Comparison of ENCODE assay signal across 16 cellular contexts in the genomic region with DNA sequence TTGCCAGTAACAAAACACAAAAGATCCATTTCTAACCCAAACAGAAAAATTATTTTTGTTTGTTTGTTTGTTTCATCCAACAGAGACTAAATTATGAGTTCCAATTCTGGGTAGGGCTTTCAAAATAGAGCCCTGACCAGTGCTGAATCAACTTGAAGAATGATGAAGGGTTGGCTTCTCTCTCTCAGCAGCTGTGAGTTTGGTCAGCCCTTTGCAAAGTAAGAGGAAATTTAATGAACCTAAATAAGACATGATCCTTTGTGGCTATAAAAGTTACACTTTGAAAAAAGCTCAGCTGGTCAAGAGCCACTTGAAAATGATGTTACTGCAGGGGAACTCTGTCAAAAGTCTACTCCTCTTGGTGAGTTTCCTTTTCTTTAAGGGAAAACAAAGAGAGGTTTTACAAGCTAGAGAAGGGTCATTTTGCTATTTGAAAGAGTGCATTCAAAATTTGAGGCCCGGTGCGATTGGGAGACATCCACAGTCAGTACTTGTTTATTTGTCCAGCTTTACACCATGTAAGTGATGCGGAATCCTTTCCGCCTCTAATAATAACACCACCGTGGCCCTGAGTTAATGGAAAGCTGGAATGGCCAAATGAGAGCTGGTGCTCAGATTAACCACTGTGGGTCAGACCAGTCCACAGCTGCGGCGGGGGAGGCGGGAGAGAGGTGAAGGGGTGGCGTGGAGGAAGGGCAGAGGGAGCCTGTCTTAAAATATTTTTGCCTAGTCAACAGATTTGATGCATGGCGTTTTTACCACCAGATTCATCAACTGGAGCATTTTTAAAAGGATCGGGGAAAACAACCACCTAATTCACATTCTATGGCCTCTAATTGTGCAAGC.
DNase-seq lines count a peak whose midpoint lies in the region; ATAC-seq lines count a peak whose summit lies in the region.
"Had no signal": no experiment of that assay in that cellular context is flagged by ENCODE, and none has a peak within 500 bp of the region (broad histone marks: within the 10 kb centered on the region; RNA-seq: fewer than 3 reads in every experiment).

No MANE protein-coding gene starts in this region.

- H2BK120ac ChIP-seq in trophoblast cell (ENCODE audit: insufficient read depth, low read length, poor library complexity), result no peak overlapping the region

- H3K4me1 ChIP-seq in trophoblast cell (ENCODE audit: control insufficient read depth in 1 of 2, insufficient read depth in 2 of 2, low read length in 2 of 2), result peaks cover 0 to 2% of the 10 kb centered on the region in 2 experiments
- H3K4me1 ChIP-seq: ascending aorta had no signal

- H3K27me3 Mint-ChIP-seq in activated CD8-positive, alpha-beta T cell treated with anti-CD3 and anti-CD28 coated beads, Interleukin-2, amount 10 ng/mL, durations not matched to agents 7 days and 5 days (ENCODE audit: low read depth), result peaks cover 6% of the 10 kb centered on the region
- H3K27me3 Mint-ChIP-seq: dendritic cell treated with granulocyte-macrophage colony-stimulating factor and Interleukin-4, amounts not matched to agents 40 ng/mL and 50 ng/mL, for 4 days had no signal

- no peaks in the 10 kb centered on the region for H3K4me1 Mint-ChIP-seq in activated CD8-positive, alpha-beta T cell treated with anti-CD3 and anti-CD28 coated beads, Interleukin-2, amount 10 ng/mL, durations not matched to agents 7 days and 5 days (ENCODE audit: low read depth)
- H3K4me1 Mint-ChIP-seq: activated CD4-positive, alpha-beta memory T cell treated with anti-CD3 and anti-CD28 coated beads, Interleukin-2, amount 10 ng/mL, durations not matched to agents 7 days and 5 days had no signal

- H3K27me3 ChIP-seq in trophoblast cell (ENCODE audit: insufficient read depth, low read length), result no peaks in the 10 kb centered on the region
- H3K27me3 ChIP-seq: ascending aorta had no signal

- no peak overlapping the region for H3K4me2 ChIP-seq in trophoblast cell (ENCODE audit: low read length)

- no CpG with 5 or more reads among the region's 11 CpGs for WGBS in trophoblast cell (ENCODE audit: extremely low coverage, insufficient coverage, insufficient read length)

- no peak overlapping the region for H4K12ac ChIP-seq in trophoblast cell (ENCODE audit: low read depth, low read length)

- H3K18ac ChIP-seq in trophoblast cell (ENCODE audit: low read length), result no peak overlapping the region

- DNase-seq in DMS153 treated with DMSO at 0.1 percent for 48 hours (lab: John Stamatoyannopoulos, UW; ENCODE audit: unreplicated experiment), result peak; percentile 70
- peak; percentile 58 for DNase-seq in NCI-H2227 treated with DMSO at 0.1 percent for 48 hours (lab: John Stamatoyannopoulos, UW)
- peak; percentile 42 for DNase-seq in globus pallidus (ENCODE audit: low spot score)
- no peak for DNase-seq in trophoblast cell
- DNase-seq in HPDE6-E6E7 (ENCODE audit: extremely low spot score), result no peak
- DNase-seq in NCI-H345 (lab: John Stamatoyannopoulos, UW), result no peak
- DNase-seq in NCI-H2107 treated with DMSO at 0.1 percent for 48 hours (lab: John Stamatoyannopoulos, UW; ENCODE audit: unreplicated experiment), result no peak
- DNase-seq in activated CD8-positive, alpha-beta T cell treated with anti-CD3 and anti-CD28 coated beads, Interleukin-2, amount 10 ng/mL, durations not matched to agents 7 days and 5 days, result no peak
- DNase-seq: activated CD4-positive, alpha-beta memory T cell treated with anti-CD3 and anti-CD28 coated beads, Interleukin-2, amount 10 ng/mL, durations not matched to agents 7 days and 5 days; activated gamma-delta T cell; HFFc6; Kasumi-1; NCI-H1694 treated with DMSO at 0.1 percent for 48 hours had no signal

- H3K79me1 ChIP-seq in trophoblast cell (ENCODE audit: low read length), result no peaks in the 10 kb centered on the region

- no peak overlapping the region for H3K4me3 Mint-ChIP-seq in activated CD8-positive, alpha-beta T cell treated with anti-CD3 and anti-CD28 coated beads, Interleukin-2, amount 10 ng/mL, durations not matched to agents 7 days and 5 days
- H3K4me3 Mint-ChIP-seq: activated CD4-positive, alpha-beta memory T cell treated with anti-CD3 and anti-CD28 coated beads, Interleukin-2, amount 10 ng/mL, durations not matched to agents 7 days and 5 days; dendritic cell treated with granulocyte-macrophage colony-stimulating factor and Interleukin-4, amounts not matched to agents 40 ng/mL and 50 ng/mL, for 4 days; HFFc6 had no signal

- CTCF ChIA-PET in activated CD8-positive, alpha-beta T cell treated with anti-CD3 and anti-CD28 coated beads, Interleukin-2, amount 10 ng/mL, durations not matched to agents 7 days and 5 days (lab: Charles Lee), result no interaction called here

- no peak overlapping the region for H3K4ac ChIP-seq in trophoblast cell (ENCODE audit: low read depth, low read length)

- peak overlapping the region; percentile 28 for H3K9ac ChIP-seq in trophoblast cell (ENCODE audit: low read length)

- H3K14ac ChIP-seq in trophoblast cell (ENCODE audit: low read length), result no peak overlapping the region

- H4K8ac ChIP-seq in trophoblast cell (ENCODE audit: low read depth, low read length), result no peak overlapping the region

- no peak overlapping the region for H2AFZ ChIP-seq in trophoblast cell (ENCODE audit: insufficient read depth, low read length, poor library complexity)

- H4K91ac ChIP-seq in trophoblast cell (ENCODE audit: low read depth, low read length), result no peak overlapping the region

- no peaks in the 10 kb centered on the region for H3K36me3 Mint-ChIP-seq in activated CD8-positive, alpha-beta T cell treated with anti-CD3 and anti-CD28 coated beads, Interleukin-2, amount 10 ng/mL, durations not matched to agents 7 days and 5 days (ENCODE audit: low read depth)

- no peak overlapping the region for H2BK12ac ChIP-seq in trophoblast cell (ENCODE audit: low read length)

- no peak overlapping the region for H2AK5ac ChIP-seq in trophoblast cell (ENCODE audit: low read length)

- H3K9me3 Mint-ChIP-seq in activated CD8-positive, alpha-beta T cell treated with anti-CD3 and anti-CD28 coated beads, Interleukin-2, amount 10 ng/mL, durations not matched to agents 7 days and 5 days (ENCODE audit: insufficient read depth), result no peaks in the 10 kb centered on the region
- H3K9me3 Mint-ChIP-seq: activated CD4-positive, alpha-beta memory T cell treated with anti-CD3 and anti-CD28 coated beads, Interleukin-2, amount 10 ng/mL, durations not matched to agents 7 days and 5 days; HFFc6 had no signal

- POLR2A ChIA-PET in activated CD8-positive, alpha-beta T cell treated with anti-CD3 and anti-CD28 coated beads, Interleukin-2, amount 10 ng/mL, durations not matched to agents 7 days and 5 days (lab: Charles Lee), result no interaction called here

- no peak for ATAC-seq in activated CD8-positive, alpha-beta T cell treated with anti-CD3 and anti-CD28 coated beads, Interleukin-2, amount 10 ng/mL, durations not matched to agents 7 days and 5 days

- no peaks in the 10 kb centered on the region for H3K79me2 ChIP-seq in trophoblast cell (ENCODE audit: control insufficient read depth, insufficient read depth, low read length, poor library complexity)

- no peak overlapping the region for H2BK5ac ChIP-seq in trophoblast cell (ENCODE audit: low read depth, low read length, poor library complexity)

- H3K36me3 ChIP-seq in trophoblast cell (ENCODE audit: control insufficient read depth in 1 of 2, insufficient read depth in 2 of 2, low read length in 2 of 2), result no peaks in the 10 kb centered on the region
- H3K36me3 ChIP-seq: ascending aorta had no signal

- H3K27ac ChIP-seq in trophoblast cell (ENCODE audit: low read depth, low read length), result no peak overlapping the region
- H3K27ac ChIP-seq: ascending aorta, HL-60 had no signal

- no peak overlapping the region for H3K27ac Mint-ChIP-seq in activated CD8-positive, alpha-beta T cell treated with anti-CD3 and anti-CD28 coated beads, Interleukin-2, amount 10 ng/mL, durations not matched to agents 7 days and 5 days
- H3K27ac Mint-ChIP-seq: activated CD4-positive, alpha-beta memory T cell treated with anti-CD3 and anti-CD28 coated beads, Interleukin-2, amount 10 ng/mL, durations not matched to agents 7 days and 5 days; dendritic cell treated with granulocyte-macrophage colony-stimulating factor and Interleukin-4, amounts not matched to agents 40 ng/mL and 50 ng/mL, for 4 days; HFFc6 had no signal

- no peak overlapping the region for H3K4me3 ChIP-seq in trophoblast cell (ENCODE audit: low read depth, low read length)
- H3K4me3 ChIP-seq: ascending aorta had no signal

- H3K23ac ChIP-seq in trophoblast cell (ENCODE audit: low read length), result no peak overlapping the region

- no peaks in the 10 kb centered on the region for H3K9me3 ChIP-seq in trophoblast cell (ENCODE audit: insufficient read depth, low read depth, low read length)
- H3K9me3 ChIP-seq: ascending aorta had no signal

Comparison
In these comparisons a context has a peak if more than half of its experiments do, and no peak if none do; other contexts are left out.
1. DNase-seq: peak in DMS153 treated with DMSO at 0.1 percent for 48 hours (single experiment), NCI-H2227 treated with DMSO at 0.1 percent for 48 hours (single experiment) and globus pallidus (single experiment); none in trophoblast cell (0 of 2), HPDE6-E6E7 (single experiment), NCI-H345 (single experiment), NCI-H2107 treated with DMSO at 0.1 percent for 48 hours (single experiment) and activated CD8-positive, alpha-beta T cell treated with anti-CD3 and anti-CD28 coated beads, Interleukin-2, amount 10 ng/mL, durations not matched to agents 7 days and 5 days (single experiment).